ENCODE assay signal across 16 cellular contexts in genomic region chr7:101650579-101651081, GRCh38. TPM values are rescaled to one million over a fixed set of nuclear protein-coding genes. Genes with fewer than 3 reads are reported as not detected.
A peak's percentile ranks its signal among the peaks of the same experiment; 100 is the strongest.
DNase-seq lines count a peak whose midpoint lies in the region; ATAC-seq and TF ChIP-seq lines count a peak whose summit lies in the region.
"Had no signal": no experiment of that assay in that cellular context is flagged by ENCODE, and none has a peak within 500 bp of the region (broad histone marks: within the 10 kb centered on the region; RNA-seq: fewer than 3 reads in every experiment).

No MANE protein-coding gene starts in this region.

- DNase-seq in AG04449 (ENCODE audit: low read depth, low spot score) (no peak), GM23248 (peak; percentile 22), OCI-M1 (lab: John Stamatoyannopoulos, UW) (peak; percentile 7), fibroblast of the aortic adventitia (ENCODE audit: low read depth) (peak; percentile 5), mucosa of gallbladder (ENCODE audit: low spot score) (no peak), aorta (no peak), sigmoid colon (no peak)
- DNase-seq: activated CD4-positive, alpha-beta T cell treated with anti-CD3 and anti-CD28 coated beads, Interleukin-2, amount 50 U/mL, for 1 hour; activated naive CD8-positive, alpha-beta T cell treated with anti-CD3 and anti-CD28 coated beads, Interleukin-2, amount 10 ng/mL, durations not matched to agents 7 days and 5 days; activated T-cell treated with anti-CD3 and anti-CD28 coated beads for 4 hours; heart left ventricle had no signal

- H3K9me3 ChIP-seq in GM23248 (ENCODE audit: low read depth), result no peaks in the 10 kb centered on the region
- no peaks in the 10 kb centered on the region for H3K9me3 ChIP-seq in aorta (ENCODE audit: control insufficient read depth, low read length)
- no peaks in the 10 kb centered on the region for H3K9me3 ChIP-seq in sigmoid colon
- H3K9me3 ChIP-seq: heart left ventricle had no signal

- no peaks in the 10 kb centered on the region for H3K79me2 ChIP-seq in GM23248 (ENCODE audit: insufficient read depth)

- H3K27ac ChIP-seq in GM23248 (no peak overlapping the region), aorta (ENCODE audit: low read depth in 1 of 2, low read length in 2 of 2) (no peak overlapping the region), sigmoid colon (no peak overlapping the region)
- H3K27ac ChIP-seq: heart left ventricle had no signal

- no peaks in the 10 kb centered on the region for H3F3A ChIP-seq in GM23248 (ENCODE audit: insufficient read depth)

- no peak overlapping the region for H3K4me2 ChIP-seq in GM23248 (ENCODE audit: unreplicated experiment)

- POLR2A ChIA-PET in AG04449 (lab: Yijun Ruan, JAX), result interaction anchor here (1.2 kb wide), 1 partner anchor 32 kb away, joined by 3 read pairs; no protein-coding TSS in a partner anchor

- WGBS in GM23248 (ENCODE audit: low coverage in 1 of 2, low lambda C conversion rate in 2 of 2, missing lambda C conversion rate in 2 of 2), 2 experiments, result 15 to 17% methylated on average over 8 of the region's 8 CpGs
- WGBS in aorta, 2 donors, result 34 to 36% methylated on average over 8 of the region's 8 CpGs
- 28 to 36% methylated on average over 8 of the region's 8 CpGs for WGBS in sigmoid colon, 2 donors

- no peaks in the 10 kb centered on the region for H4K20me1 ChIP-seq in GM23248 (ENCODE audit: insufficient read depth)

- in situ Hi-C loops in GM23248 (cut with MboI), result no loop called here

- H3K4me1 ChIP-seq in GM23248 (ENCODE audit: insufficient read depth), result no peaks in the 10 kb centered on the region
- no peaks in the 10 kb centered on the region for H3K4me1 ChIP-seq in aorta (ENCODE audit: control insufficient read depth in 1 of 2, insufficient read depth in 2 of 2, low read length in 2 of 2)
- no peaks in the 10 kb centered on the region for H3K4me1 ChIP-seq in sigmoid colon
- H3K4me1 ChIP-seq: heart left ventricle had no signal

- TF ChIP-seq CTCF in AG04449 (IDR thresholded peaks at IDR 0.05; ENCODE audit: insufficient read depth, low read length, missing control alignments) (no peak), fibroblast of the aortic adventitia (IDR thresholded peaks at IDR 0.05; ENCODE audit: insufficient read depth, low read length) (no peak), sigmoid colon (IDR thresholded peaks at IDR 0.05) (no peak)

- ATAC-seq in GM21717 (IDR thresholded peaks at IDR 0.05; ENCODE audit: unreplicated experiment), result no peak
- no peak for ATAC-seq in aorta (ENCODE audit: low FRiP score)
- ATAC-seq: esophagus mucosa had no signal

- no peak for TF ChIP-seq POLR2A in sigmoid colon (IDR thresholded peaks at IDR 0.05)

- no peak overlapping the region for H2AFZ ChIP-seq in GM23248

- H3K4me3 ChIP-seq in AG04449 (ENCODE audit: low read depth, low read length) (0 out of 2 replicates have a peak overlapping the region, but pooled peaks have one; percentile 18), GM23248 (no peak overlapping the region), fibroblast of the aortic adventitia (ENCODE audit: low read depth, low read length) (no peak overlapping the region), aorta (ENCODE audit: low read length in 2 of 2) (no peak overlapping the region), sigmoid colon (no peak overlapping the region)
- H3K4me3 ChIP-seq: heart left ventricle had no signal

- CTCF ChIA-PET in AG04449 (lab: Yijun Ruan, JAX), result interaction anchor here (1.0 kb wide), 1 partner anchor 48 kb away, joined by 3 read pairs; no protein-coding TSS in a partner anchor

- H3K27me3 ChIP-seq in GM23248 (replicated peaks; ENCODE audit: insufficient read depth) (peaks cover 8% of the 10 kb centered on the region), aorta (ENCODE audit: control insufficient read depth in 1 of 2, insufficient read depth in 2 of 2, low read length in 1 of 2) (no peaks in the 10 kb centered on the region), sigmoid colon (peaks cover 0 to 6% (median 0%) of the 10 kb centered on the region in 3 donors)

- intact Hi-C loops in aorta (cut with DNase I) (no loop called here), sigmoid colon (cut with DNase I) (no loop called here)

- no peaks in the 10 kb centered on the region for H3K9me2 ChIP-seq in GM23248 (ENCODE audit: insufficient read depth)

- no peak overlapping the region for H3K9ac ChIP-seq in GM23248

- no peak for TF ChIP-seq EP300 in sigmoid colon (IDR thresholded peaks at IDR 0.05)

- H3K36me3 ChIP-seq in GM23248 (ENCODE audit: low read depth) (no peaks in the 10 kb centered on the region), aorta (ENCODE audit: control insufficient read depth in 1 of 2, insufficient read depth in 2 of 2, low read length in 1 of 2) (no peaks in the 10 kb centered on the region), sigmoid colon (no peaks in the 10 kb centered on the region)
- H3K36me3 ChIP-seq: heart left ventricle had no signal

RNA-seq across cellular contexts. Expression of gene MYL10, which starts 21.5 kb away (rescaled TPM):
- total RNA-seq in GM23248 (2014; rRNA removed; shearing (Covaris generic)), result not detected in 2 replicates
- polyA plus RNA-seq in GM23248 (2016; fragmentation: Nextera tagmentation; extraction: Ambion mirVana) (not detected in 2 replicates), aorta (not detected), sigmoid colon (not detected)
- total RNA-seq in fibroblast of the aortic adventitia (ENCODE audit: low replicate concordance) (not detected in 2 replicates), mucosa of gallbladder (not detected), aorta (not detected), sigmoid colon (not detected)
- total RNA-seq: activated naive CD8-positive, alpha-beta T cell treated with anti-CD3 and anti-CD28 coated beads, Interleukin-2, amount 10 ng/mL, durations not matched to agents 7 days and 5 days; bronchial epithelial cell; esophagus mucosa; heart left ventricle; renal cortical epithelial cell had no signal
- polyA plus RNA-seq: heart left ventricle, neural cell had no signal

Comparison
In these comparisons a context has a peak if more than half of its experiments do, and no peak if none do; other contexts are left out.
1. DNase-seq: peak in GM23248 (single experiment), OCI-M1 (single experiment) and fibroblast of the aortic adventitia (single experiment); none in AG04449 (single experiment), mucosa of gallbladder (single experiment), aorta (0 of 2) and sigmoid colon (single experiment).